In genomic region chr5:143234162-143234842, GRCh38 we compare ENCODE assay signal across 15 cellular contexts.
"Had no signal": no experiment of that assay in that cellular context is flagged by ENCODE, and none has a peak within 500 bp of the region (broad histone marks: within the 10 kb centered on the region; RNA-seq: fewer than 3 reads in every experiment).

No MANE protein-coding gene starts in this region.

- H3K4me3 ChIP-seq: adrenal gland, left lung, SK-N-MC had no signal

- ATAC-seq: left lung; stimulated activated memory B cell treated with anti-CD40 and anti-IgM and Interleukin-4, amounts not matched to agents 10 μg/mL and 1 μg/mL and 100 μg/mL, for 72 hours had no signal

- H3K9me3 ChIP-seq: adrenal gland, left lung had no signal

- H3K36me3 Mint-ChIP-seq: stimulated activated memory B cell treated with anti-CD40 and anti-IgM and Interleukin-4, amounts not matched to agents 10 μg/mL and 1 μg/mL and 100 μg/mL, for 72 hours had no signal

- H3K27me3 Mint-ChIP-seq: central memory CD8-positive, alpha-beta T cell had no signal

- H3K9ac ChIP-seq: parathyroid adenoma had no signal

- H3K4me1 ChIP-seq: parathyroid adenoma had no signal

- H3K4me3 Mint-ChIP-seq: activated CD4-positive, alpha-beta T cell treated with anti-CD3 and anti-CD28 coated beads, Interleukin-2, amount 10 ng/mL, durations not matched to agents 24 days and 14 days; central memory CD8-positive, alpha-beta T cell; neural crest cell; stimulated activated memory B cell treated with anti-CD40 and anti-IgM and Interleukin-4, amounts not matched to agents 10 μg/mL and 1 μg/mL and 100 μg/mL, for 72 hours had no signal

- H3K27me3 ChIP-seq: adrenal gland, left lung had no signal

- H3K36me3 ChIP-seq: adrenal gland, left lung had no signal

- DNase-seq: activated CD4-positive, alpha-beta T cell treated with anti-CD3 and anti-CD28 coated beads, Interleukin-2, amount 10 ng/mL, durations not matched to agents 24 days and 14 days; activated CD8-positive, alpha-beta memory T cell treated with anti-CD3 and anti-CD28 coated beads for 24 hours; activated naive CD4-positive, alpha-beta T cell treated with anti-CD3 and anti-CD28 coated beads, Interleukin-2, amount 50 U/mL, for 16 hours; activated T-cell treated with anti-CD3 and anti-CD28 coated beads for 4 hours; effector memory CD4-positive, alpha-beta T cell; left lung; retina; trophoblast cell had no signal

- H3K9me3 Mint-ChIP-seq: activated T-helper 2 cell treated with anti-CD3 and anti-CD28 coated beads, Interferon-gamma antibody, Interleukin-2, Interleukin-4, amounts not matched to agents 10 μg/mL and 5 μg/mL and 100 μg/mL, durations not matched to agents 14 hours and 24 hours and 36 hours; central memory CD8-positive, alpha-beta T cell; stimulated activated memory B cell treated with anti-CD40 and anti-IgM and Interleukin-4, amounts not matched to agents 10 μg/mL and 1 μg/mL and 100 μg/mL, for 72 hours had no signal

- H3K27ac Mint-ChIP-seq: activated CD4-positive, alpha-beta T cell treated with anti-CD3 and anti-CD28 coated beads, Interleukin-2, amount 10 ng/mL, durations not matched to agents 24 days and 14 days; activated T-helper 2 cell treated with anti-CD3 and anti-CD28 coated beads, Interferon-gamma antibody, Interleukin-2, Interleukin-4, amounts not matched to agents 10 μg/mL and 5 μg/mL and 100 μg/mL, durations not matched to agents 14 hours and 24 hours and 36 hours; stimulated activated memory B cell treated with anti-CD40 and anti-IgM and Interleukin-4, amounts not matched to agents 10 μg/mL and 1 μg/mL and 100 μg/mL, for 72 hours had no signal

- H3K27ac ChIP-seq: adrenal gland, left lung, parathyroid adenoma, SK-N-MC had no signal
